8 cellular contexts compared by ENCODE assay signal in the genomic region with DNA sequence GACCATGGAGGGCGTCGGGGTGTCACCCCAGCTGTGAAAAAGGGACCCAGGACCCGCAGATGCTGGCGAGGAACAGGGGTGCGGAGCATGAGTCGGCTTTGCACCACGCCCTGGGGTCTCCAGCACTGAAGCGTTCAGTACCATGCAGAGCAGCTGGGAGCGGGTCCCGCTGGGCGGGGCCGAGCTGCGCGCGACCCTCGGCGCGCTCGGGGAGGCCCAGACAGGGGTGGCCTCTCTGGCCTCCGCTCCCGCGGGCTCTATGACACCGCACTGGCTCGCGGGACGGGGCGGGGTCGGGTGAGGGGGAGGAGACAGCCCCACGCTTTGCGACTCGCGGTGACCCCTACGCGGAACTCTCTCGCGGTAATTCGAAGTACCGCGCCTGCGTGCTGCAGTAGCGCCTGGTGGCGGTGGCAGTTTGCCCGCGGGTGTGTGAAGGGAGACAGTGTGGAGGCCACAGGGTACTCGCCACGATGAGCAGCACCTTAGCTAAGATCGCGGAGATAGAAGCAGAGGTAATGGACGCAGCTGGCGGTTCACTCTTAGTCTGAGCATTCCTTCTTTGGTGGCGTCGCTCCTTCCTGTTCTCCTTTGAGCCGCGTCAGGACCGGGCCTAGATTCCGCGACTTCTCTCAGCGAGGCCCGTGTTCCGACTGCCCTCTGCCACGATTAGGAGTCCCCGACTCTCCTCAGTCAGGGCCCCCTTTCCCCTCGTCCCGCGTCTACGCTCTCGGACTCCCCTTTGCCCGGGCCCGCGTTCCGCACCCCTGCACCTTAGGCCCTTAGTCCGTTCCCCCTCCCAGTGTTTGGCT. TPM values are rescaled to one million over a fixed set of nuclear protein-coding genes. Genes with fewer than 3 reads are reported as not detected.
DNase-seq lines count a peak whose midpoint lies in the region; ATAC-seq lines count a peak whose summit lies in the region.

A gene with protein sequence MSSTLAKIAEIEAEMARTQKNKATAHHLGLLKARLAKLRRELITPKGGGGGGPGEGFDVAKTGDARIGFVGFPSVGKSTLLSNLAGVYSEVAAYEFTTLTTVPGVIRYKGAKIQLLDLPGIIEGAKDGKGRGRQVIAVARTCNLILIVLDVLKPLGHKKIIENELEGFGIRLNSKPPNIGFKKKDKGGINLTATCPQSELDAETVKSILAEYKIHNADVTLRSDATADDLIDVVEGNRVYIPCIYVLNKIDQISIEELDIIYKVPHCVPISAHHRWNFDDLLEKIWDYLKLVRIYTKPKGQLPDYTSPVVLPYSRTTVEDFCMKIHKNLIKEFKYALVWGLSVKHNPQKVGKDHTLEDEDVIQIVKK (plus strand): TSS at position 394 of the 812 bp plus-strand sequence. CDS start 80 bp downstream, at position 474.

- H3K9me3 Mint-ChIP-seq in activated CD4-positive, alpha-beta T cell treated with anti-CD3 and anti-CD28 coated beads, Interleukin-2, amount 10 ng/mL, durations not matched to agents 7 days and 5 days: no peaks in the 10 kb centered on the region

- peak within 1 kb of the TSS; percentile 99 for H3K4me2 ChIP-seq in BLaER1

- POLR2A ChIA-PET in activated CD4-positive, alpha-beta T cell treated with anti-CD3 and anti-CD28 coated beads, Interleukin-2, amount 10 ng/mL, durations not matched to agents 7 days and 5 days (lab: Charles Lee): no interaction called here

- H3K4me1 Mint-ChIP-seq in activated CD4-positive, alpha-beta T cell treated with anti-CD3 and anti-CD28 coated beads, Interleukin-2, amount 10 ng/mL, durations not matched to agents 7 days and 5 days: peaks cover 27% of the 10 kb centered on the region

- peak; percentile 88 for DNase-seq in NCI-H526 treated with DMSO at 0.1 percent for 48 hours (lab: John Stamatoyannopoulos, UW)
- peak; percentile 98 for DNase-seq in activated CD4-positive, alpha-beta T cell treated with anti-CD3 and anti-CD28 coated beads, Interleukin-2, amount 10 ng/mL, durations not matched to agents 7 days and 5 days
- DNase-seq in dedifferentiated amniotic fluid mesenchymal stem cell (ENCODE audit: extremely low spot score): peak; percentile 95
- peak; percentile 98 for DNase-seq in left lobe of liver (ENCODE audit: low spot score)
- peak; percentile 96 for DNase-seq in stimulated activated CD4-positive, alpha-beta T cell treated with anti-CD3 and anti-CD28 coated beads, Interleukin-2, amount 100 ng/mL, for 4 hours (ENCODE audit: low read depth)

- peak within 1 kb of the TSS; percentile 88 for H3K27ac Mint-ChIP-seq in activated CD4-positive, alpha-beta T cell treated with anti-CD3 and anti-CD28 coated beads, Interleukin-2, amount 10 ng/mL, durations not matched to agents 7 days and 5 days

- peaks cover 38% of the 10 kb centered on the region for H3K36me3 ChIP-seq in BLaER1

- H3K4me3 ChIP-seq in BLaER1: peak within 1 kb of the TSS; percentile 97

- 0 out of 2 replicates have a peak, but pooled peaks cover 2% of the 10 kb centered on the region for H3K9me3 ChIP-seq in BLaER1

- peaks cover under 1% of the 10 kb centered on the region for H3K27me3 Mint-ChIP-seq in activated CD4-positive, alpha-beta T cell treated with anti-CD3 and anti-CD28 coated beads, Interleukin-2, amount 10 ng/mL, durations not matched to agents 7 days and 5 days

- CTCF ChIA-PET in activated CD4-positive, alpha-beta T cell treated with anti-CD3 and anti-CD28 coated beads, Interleukin-2, amount 10 ng/mL, durations not matched to agents 7 days and 5 days (lab: Charles Lee): interaction anchor here (0.6 to 0.9 kb wide), 3 partner anchors 32 to 362 kb away, joined by 3 to 5 read pairs (median 3); no protein-coding TSS in a partner anchor

- peaks cover 21% of the 10 kb centered on the region for H3K4me1 ChIP-seq in BLaER1

- peaks cover 21% of the 10 kb centered on the region for H3K36me3 Mint-ChIP-seq in activated CD4-positive, alpha-beta T cell treated with anti-CD3 and anti-CD28 coated beads, Interleukin-2, amount 10 ng/mL, durations not matched to agents 7 days and 5 days (ENCODE audit: low read depth)

- peak within 1 kb of the TSS; percentile 98 for H3K9ac ChIP-seq in BLaER1

- H3K27me3 ChIP-seq in BLaER1: no peaks in the 10 kb centered on the region

- H3K4me3 Mint-ChIP-seq in activated CD4-positive, alpha-beta T cell treated with anti-CD3 and anti-CD28 coated beads, Interleukin-2, amount 10 ng/mL, durations not matched to agents 7 days and 5 days: peak within 1 kb of the TSS; percentile 97

- H4K20me1 ChIP-seq in BLaER1: peaks cover 47% of the 10 kb centered on the region

- peak; percentile 96 for ATAC-seq in GM19324 (IDR thresholded peaks at IDR 0.05; ENCODE audit: low FRiP score, unreplicated experiment)
- peak; percentile 81 for ATAC-seq in HG03469 (IDR thresholded peaks at IDR 0.05; ENCODE audit: unreplicated experiment)
- peak; percentile 96 for ATAC-seq in left lobe of liver

- peak within 1 kb of the TSS; percentile 97 for H3K27ac ChIP-seq in BLaER1

RNA-seq across cellular contexts. Expression of the gene that starts here (rescaled TPM):
- 10 to 100 TPM; 81.0 to 83.5 TPM for total RNA-seq in activated CD4-positive, alpha-beta T cell treated with anti-CD3 and anti-CD28 coated beads, Interleukin-2, amount 10 ng/mL, durations not matched to agents 7 days and 5 days
- total RNA-seq in left lobe of liver: 18.6 TPM

Comparison
In these comparisons a context has a peak if more than half of its experiments do, and no peak if none do; other contexts are left out.
1. Peak in every context shown above with its lines: DNase-seq, ATAC-seq, H3K4me3 ChIP-seq and H3K27ac ChIP-seq.